14 cellular contexts compared by ENCODE assay signal in genomic region chr5:172839669-172840068, GRCh38. TPM values are rescaled to one million over a fixed set of nuclear protein-coding genes. Genes with fewer than 3 reads are reported as not detected.
DNase-seq lines count a peak whose midpoint lies in the region; ATAC-seq and TF ChIP-seq lines count a peak whose summit lies in the region.
"Had no signal": no experiment of that assay in that cellular context is flagged by ENCODE, and none has a peak within 500 bp of the region (broad histone marks: within the 10 kb centered on the region; RNA-seq: fewer than 3 reads in every experiment).

No MANE protein-coding gene starts in this region.

- no peaks in the 10 kb centered on the region for H3K27me3 Mint-ChIP-seq in naive B cell
- H3K27me3 Mint-ChIP-seq in activated naive CD4-positive, alpha-beta T cell treated with anti-CD3 and anti-CD28 coated beads, Interleukin-2, amount 10 ng/mL, durations not matched to agents 7 days and 5 days: no peaks in the 10 kb centered on the region

- TF ChIP-seq CTCF in tibial artery (IDR thresholded peaks at IDR 0.05): no peak

- H3K4me1 Mint-ChIP-seq in naive B cell: peaks cover 60 to 89% (median 72%) of the 10 kb centered on the region in 3 donors
- peaks cover 35% of the 10 kb centered on the region for H3K4me1 Mint-ChIP-seq in activated naive CD4-positive, alpha-beta T cell treated with anti-CD3 and anti-CD28 coated beads, Interleukin-2, amount 10 ng/mL, durations not matched to agents 7 days and 5 days

- peaks cover 0 to 4% (median 0%) of the 10 kb centered on the region in 3 donors for H3K36me3 ChIP-seq in tibial artery

- CTCF ChIA-PET in activated naive CD4-positive, alpha-beta T cell treated with anti-CD3 and anti-CD28 coated beads, Interleukin-2, amount 10 ng/mL, durations not matched to agents 7 days and 5 days (lab: Charles Lee): no interaction called here

- no peaks in the 10 kb centered on the region for H3K9me3 Mint-ChIP-seq in naive B cell
- H3K9me3 Mint-ChIP-seq in activated naive CD4-positive, alpha-beta T cell treated with anti-CD3 and anti-CD28 coated beads, Interleukin-2, amount 10 ng/mL, durations not matched to agents 7 days and 5 days: no peaks in the 10 kb centered on the region

- intact Hi-C loops in tibial artery (cut with DNase I; ENCODE audit: low total_unique reads): no loop called here

- H3K27ac ChIP-seq in tibial artery: peak overlapping the region; percentile 73 to 77

- DNase-seq in NCI-H524 (lab: John Stamatoyannopoulos, UW): peak; percentile 78 to 83
- DNase-seq in cerebellum (ENCODE audit: low spot score): peak; percentile 54
- no peak for DNase-seq in naive B cell
- no peak for DNase-seq in tibial artery
- DNase-seq in activated naive CD4-positive, alpha-beta T cell treated with anti-CD3 and anti-CD28 coated beads, Interleukin-2, amount 10 ng/mL, durations not matched to agents 7 days and 5 days: no peak
- DNase-seq: activated T-cell treated with anti-CD3 and anti-CD28 coated beads for 4 hours, amniotic stem cell, kidney glomerular epithelial cell, NCI-H1105, NCI-H748 treated with DMSO at 0.1 percent for 48 hours had no signal

- H3K27ac Mint-ChIP-seq in naive B cell: peak overlapping the region; percentile 30 to 93 (median 80)
- H3K27ac Mint-ChIP-seq in activated naive CD4-positive, alpha-beta T cell treated with anti-CD3 and anti-CD28 coated beads, Interleukin-2, amount 10 ng/mL, durations not matched to agents 7 days and 5 days: no peak overlapping the region

- no peaks in the 10 kb centered on the region for H3K27me3 ChIP-seq in tibial artery

- H3K36me3 Mint-ChIP-seq in naive B cell: peaks cover 0 to 12% of the 10 kb centered on the region in 2 donors
- H3K36me3 Mint-ChIP-seq in activated naive CD4-positive, alpha-beta T cell treated with anti-CD3 and anti-CD28 coated beads, Interleukin-2, amount 10 ng/mL, durations not matched to agents 7 days and 5 days: peaks cover 14% of the 10 kb centered on the region

- no peak overlapping the region for H3K4me3 ChIP-seq in tibial artery

- ATAC-seq in naive B cell (ENCODE audit: low read depth in 2 of 2): no peak
- no peak for ATAC-seq in GM18907 (IDR thresholded peaks at IDR 0.05; ENCODE audit: unreplicated experiment)
- ATAC-seq in HG03097 (IDR thresholded peaks at IDR 0.05; ENCODE audit: low FRiP score, unreplicated experiment): no peak
- ATAC-seq: activated CD4-positive, CD25-positive, alpha-beta regulatory T cell treated with anti-CD3 and anti-CD28 coated beads, Interleukin-2, amount 50 U/mL, for 24 hours; SK-N-SH treated with all-trans-retinoic acid at 6 μM for 48 hours had no signal

- no peaks in the 10 kb centered on the region for H3K9me3 ChIP-seq in tibial artery

- peaks cover 0 to 56% (median 38%) of the 10 kb centered on the region in 4 donors for H3K4me1 ChIP-seq in tibial artery

- no peak overlapping the region for H3K4me3 Mint-ChIP-seq in naive B cell
- no peak overlapping the region for H3K4me3 Mint-ChIP-seq in activated naive CD4-positive, alpha-beta T cell treated with anti-CD3 and anti-CD28 coated beads, Interleukin-2, amount 10 ng/mL, durations not matched to agents 7 days and 5 days

RNA-seq across cellular contexts. Expression of gene ERGIC1, which starts 5.6 kb away (rescaled TPM):
- total RNA-seq in cerebellum: 59.2 TPM
- 10 to 100 TPM; 53.2 to 86.1 (median 64.4) TPM for polyA plus RNA-seq in naive B cell (ENCODE audit: low read depth in 6 of 6)

Comparison
In these comparisons a context has a peak if more than half of its experiments do, and no peak if none do; other contexts are left out.
1. DNase-seq: peak in NCI-H524 (2 of 2) and cerebellum (single experiment); none in naive B cell (single experiment), tibial artery (0 of 2) and activated naive CD4-positive, alpha-beta T cell treated with anti-CD3 and anti-CD28 coated beads, Interleukin-2, amount 10 ng/mL, durations not matched to agents 7 days and 5 days (single experiment).